18 cellular contexts compared by ENCODE assay signal in the genomic region with DNA sequence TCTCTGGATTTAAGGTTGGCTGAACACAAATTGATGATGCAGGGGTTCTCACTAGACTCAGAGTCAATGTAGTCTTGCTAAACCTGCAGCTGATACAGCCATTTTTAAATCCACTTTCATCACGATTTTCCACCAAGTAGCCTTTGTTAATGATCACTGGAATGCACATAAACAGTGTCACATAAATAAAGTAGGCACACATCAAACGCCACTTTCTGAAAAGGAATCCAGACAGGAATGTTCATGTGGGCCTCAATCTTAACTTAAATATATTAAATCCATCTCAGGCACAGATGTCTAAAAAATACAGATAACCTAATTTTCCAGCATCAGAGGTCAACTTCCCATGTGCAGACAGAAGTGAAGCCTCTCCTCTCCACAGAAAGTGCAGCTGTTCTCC. TPM values are rescaled to one million over a fixed set of nuclear protein-coding genes. Genes with fewer than 3 reads are reported as not detected.
"Had no signal": no experiment of that assay in that cellular context is flagged by ENCODE, and none has a peak within 500 bp of the region (broad histone marks: within the 10 kb centered on the region; RNA-seq: fewer than 3 reads in every experiment).

No MANE protein-coding gene starts in this region.

- ATAC-seq: activated CD4-positive, CD25-positive, alpha-beta regulatory T cell treated with anti-CD3 and anti-CD28 coated beads, Interleukin-2, amount 50 U/mL, for 24 hours; activated naive CD4-positive, alpha-beta T cell treated with anti-CD3 and anti-CD28 coated beads, Interleukin-2, amount 50 U/mL, for 72 hours; left colon; lower lobe of right lung; natural killer cell treated with Interleukin-12 subunit alpha and Interleukin-12 subunit beta and Interleukin-15 and Interleukin-18, amount 100 ng/mL, for 72 hours; sciatic nerve; stimulated activated memory B cell treated with anti-CD40 and anti-IgM and Interleukin-4, amounts not matched to agents 10 μg/mL and 1 μg/mL and 100 μg/mL, for 72 hours had no signal

- DNase-seq: activated gamma-delta T cell; adrenal gland; effector CD8-positive, alpha-beta T cell; left colon; lower lobe of right lung; occipital lobe; posterior cingulate gyrus; stimulated activated CD4-positive, alpha-beta T cell treated with anti-CD3 and anti-CD28 coated beads, Interleukin-4, amount 100 ng/mL, for 4 hours; T-helper 1 cell; T-helper 9 cell had no signal

- H3K27ac ChIP-seq: adrenal gland, hepatocyte, lower lobe of right lung, SK-N-MC had no signal

RNA-seq across cellular contexts. Expression of a gene that starts 58.3 kb away (rescaled TPM):
- total RNA-seq: activated naive CD4-positive, alpha-beta T cell treated with anti-CD3 and anti-CD28 coated beads, Interleukin-2, amount 50 U/mL, for 72 hours; endothelial cell of umbilical vein; natural killer cell treated with Interleukin-12 subunit alpha and Interleukin-12 subunit beta and Interleukin-15 and Interleukin-18, amount 100 ng/mL, for 72 hours had no signal
